ENCODE assay signal across 18 cellular contexts in the genomic region with DNA sequence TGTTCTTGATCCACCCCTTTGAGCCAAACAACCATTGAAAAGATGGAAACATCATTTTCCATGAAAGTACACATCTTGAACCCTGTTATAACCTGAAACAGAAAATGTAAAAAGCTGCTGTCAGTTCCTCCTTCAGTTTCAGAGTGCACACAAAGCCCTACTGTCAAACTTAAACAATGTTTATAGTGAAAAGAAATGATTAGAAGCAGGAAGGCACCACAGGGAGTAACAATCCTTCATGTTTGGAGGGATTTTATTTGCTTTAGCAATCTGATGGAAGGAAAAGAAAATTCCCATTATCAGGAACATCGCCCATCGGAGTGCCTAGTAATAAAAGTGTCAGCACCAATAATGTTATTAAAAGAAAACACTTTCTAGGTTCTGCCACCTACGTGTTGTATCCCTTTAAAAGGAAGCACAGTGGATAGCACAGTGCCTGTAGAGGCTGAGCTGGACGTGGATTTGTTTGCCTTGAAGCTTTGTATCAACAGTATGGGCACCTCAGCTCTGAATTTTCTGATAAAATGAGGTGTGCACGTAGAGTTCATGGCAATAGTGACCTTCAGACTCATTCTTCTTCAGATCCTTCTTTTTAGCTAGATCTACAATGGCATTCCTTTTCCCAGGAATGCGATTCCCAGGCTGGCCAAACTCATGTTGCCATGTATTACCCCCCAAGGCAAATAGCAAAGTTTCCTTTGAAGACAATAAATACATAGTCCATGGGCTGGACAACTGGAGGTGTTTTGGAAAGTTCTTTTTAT. TPM values are rescaled to one million over a fixed set of nuclear protein-coding genes. Genes with fewer than 3 reads are reported as not detected.
DNase-seq lines count a peak whose midpoint lies in the region; ATAC-seq and TF ChIP-seq lines count a peak whose summit lies in the region.
"Had no signal": no experiment of that assay in that cellular context is flagged by ENCODE, and none has a peak within 500 bp of the region (broad histone marks: within the 10 kb centered on the region; RNA-seq: fewer than 3 reads in every experiment).

No MANE protein-coding gene starts in this region.

- no peak overlapping the region for H3K27ac Mint-ChIP-seq in GM23338
- H3K27ac Mint-ChIP-seq: CD4-positive, alpha-beta memory T cell had no signal

- no peak for TF ChIP-seq RAD21 in neural cell (conservative IDR thresholded peaks at IDR 0.05)

- H3K4me2 ChIP-seq in GM23338 (no peak overlapping the region), neural cell (ENCODE audit: low read length) (peak overlapping the region; percentile 32)

- H3K27me3 Mint-ChIP-seq in GM23338 (ENCODE audit: insufficient read depth, low read depth, poor library complexity) = peaks cover 2% of the 10 kb centered on the region

- no peaks in the 10 kb centered on the region for H3K36me3 ChIP-seq in GM23338 (ENCODE audit: insufficient read depth)
- H3K36me3 ChIP-seq in neural cell (ENCODE audit: insufficient read depth, low read length) = no peaks in the 10 kb centered on the region

- ATAC-seq in GM23338 (no peak), HG03039 (IDR thresholded peaks at IDR 0.05; ENCODE audit: unreplicated experiment) (no peak), HG02763 (IDR thresholded peaks at IDR 0.05; ENCODE audit: unreplicated experiment) (no peak)
- ATAC-seq: HCT116, K562 had no signal

- H3K9me3 Mint-ChIP-seq in GM23338 = no peaks in the 10 kb centered on the region

- peaks cover 24% of the 10 kb centered on the region for H3K4me1 Mint-ChIP-seq in GM23338
- H3K4me1 Mint-ChIP-seq: CD4-positive, alpha-beta memory T cell had no signal

- H3K79me2 ChIP-seq in GM23338 (replicated peaks; ENCODE audit: insufficient read depth) (no peaks in the 10 kb centered on the region), neural cell (replicated peaks; ENCODE audit: insufficient read depth, low read length) (no peaks in the 10 kb centered on the region)

- H3K9me2 ChIP-seq in GM23338 (ENCODE audit: insufficient read depth) (peaks cover 15% of the 10 kb centered on the region), neural cell (ENCODE audit: insufficient read depth, low read length) (no peaks in the 10 kb centered on the region)

- TF ChIP-seq EP300 in neural cell (conservative IDR thresholded peaks at IDR 0.05; ENCODE audit: poor library complexity, severe bottlenecking) = peak; percentile 86

- no peak overlapping the region for H3K9ac ChIP-seq in neural cell (ENCODE audit: low read length)
- H3K9ac ChIP-seq: GM23248 had no signal

- no peaks in the 10 kb centered on the region for H3F3A ChIP-seq in GM23338 (replicated peaks; ENCODE audit: low read depth)
- no peaks in the 10 kb centered on the region for H3F3A ChIP-seq in neural cell (ENCODE audit: insufficient read depth, low read length, poor library complexity, severe bottlenecking)

- no peak overlapping the region for H3K4me3 ChIP-seq in GM23338
- no peak overlapping the region for H3K4me3 ChIP-seq in neural cell (ENCODE audit: low read length)
- H3K4me3 ChIP-seq: GM23248, K562 had no signal

- DNase-seq in GM23338 (ENCODE audit: low spot score) (no peak), RPMI7951 (ENCODE audit: low read depth) (peak; percentile 21), CD1c-positive myeloid dendritic cell (ENCODE audit: extremely low spot score) (no peak), NCI-H2196 (lab: John Stamatoyannopoulos, UW; ENCODE audit: unreplicated experiment) (no peak)
- DNase-seq: AML-193; CD4-positive, alpha-beta memory T cell; DMS 273 treated with DMSO at 0.1 percent for 48 hours; GM23248; IMR-90 had no signal

- TF ChIP-seq CTCF in GM23338 (conservative IDR thresholded peaks at IDR 0.05; ENCODE audit: low read depth in 2 of 2) = no peak
- no peak for TF ChIP-seq CTCF in neural cell (IDR thresholded peaks at IDR 0.05; ENCODE audit: poor library complexity, severe bottlenecking)

- H3K27ac ChIP-seq in GM23338 (ENCODE audit: low read depth) (no peak overlapping the region), neural cell (ENCODE audit: low read length) (no peak overlapping the region)
- H3K27ac ChIP-seq: C4-2B, GM23248, HL-60 had no signal

- H3K36me3 Mint-ChIP-seq in GM23338 (ENCODE audit: low read depth) = no peaks in the 10 kb centered on the region
- H3K36me3 Mint-ChIP-seq: CD4-positive, alpha-beta memory T cell had no signal

- H2AFZ ChIP-seq in GM23338 (peak overlapping the region; percentile 9; the same call in 1 of the 2 replicates), neural cell (ENCODE audit: low read depth, low read length) (no peak overlapping the region)
- H2AFZ ChIP-seq: GM23248 had no signal

- H4K20me1 ChIP-seq in GM23338 (replicated peaks; ENCODE audit: insufficient read depth) (no peaks in the 10 kb centered on the region), neural cell (ENCODE audit: insufficient read depth) (no peaks in the 10 kb centered on the region)

- H3K4me3 Mint-ChIP-seq in GM23338 = no peak overlapping the region
- H3K4me3 Mint-ChIP-seq: CD4-positive, alpha-beta memory T cell had no signal

- H3K9me3 ChIP-seq in neural cell (ENCODE audit: low read length) = no peaks in the 10 kb centered on the region

- peaks cover 24% of the 10 kb centered on the region for H3K4me1 ChIP-seq in GM23338 (ENCODE audit: insufficient read depth)

- no peaks in the 10 kb centered on the region for H3K27me3 ChIP-seq in GM23338 (ENCODE audit: insufficient read depth)
- H3K27me3 ChIP-seq in neural cell (ENCODE audit: insufficient read depth, low read depth, low read length) = peaks cover 22% of the 10 kb centered on the region

TF ChIP-seq in GM23338, 12 proteins besides CTCF, POLR2A, EP300 and RAD21:
- TF ChIP-seq CREB1 (CRISPR knock-in tag; IDR thresholded peaks at IDR 0.05; ENCODE audit: low read depth) = no peak

TF ChIP-seq in neural cell, 6 proteins besides CTCF, POLR2A, EP300 and RAD21:
- TF ChIP-seq MXI1 (conservative IDR thresholded peaks at IDR 0.05; ENCODE audit: poor library complexity, severe bottlenecking) (no peak), SMC3 (conservative IDR thresholded peaks at IDR 0.05; ENCODE audit: poor library complexity) (no peak), POLR2AphosphoS5 (IDR thresholded peaks at IDR 0.05) (peak; percentile 91), TAF1 (IDR thresholded peaks at IDR 0.05; ENCODE audit: low read depth) (no peak)
- TF ChIP-seq, protein P1, sequence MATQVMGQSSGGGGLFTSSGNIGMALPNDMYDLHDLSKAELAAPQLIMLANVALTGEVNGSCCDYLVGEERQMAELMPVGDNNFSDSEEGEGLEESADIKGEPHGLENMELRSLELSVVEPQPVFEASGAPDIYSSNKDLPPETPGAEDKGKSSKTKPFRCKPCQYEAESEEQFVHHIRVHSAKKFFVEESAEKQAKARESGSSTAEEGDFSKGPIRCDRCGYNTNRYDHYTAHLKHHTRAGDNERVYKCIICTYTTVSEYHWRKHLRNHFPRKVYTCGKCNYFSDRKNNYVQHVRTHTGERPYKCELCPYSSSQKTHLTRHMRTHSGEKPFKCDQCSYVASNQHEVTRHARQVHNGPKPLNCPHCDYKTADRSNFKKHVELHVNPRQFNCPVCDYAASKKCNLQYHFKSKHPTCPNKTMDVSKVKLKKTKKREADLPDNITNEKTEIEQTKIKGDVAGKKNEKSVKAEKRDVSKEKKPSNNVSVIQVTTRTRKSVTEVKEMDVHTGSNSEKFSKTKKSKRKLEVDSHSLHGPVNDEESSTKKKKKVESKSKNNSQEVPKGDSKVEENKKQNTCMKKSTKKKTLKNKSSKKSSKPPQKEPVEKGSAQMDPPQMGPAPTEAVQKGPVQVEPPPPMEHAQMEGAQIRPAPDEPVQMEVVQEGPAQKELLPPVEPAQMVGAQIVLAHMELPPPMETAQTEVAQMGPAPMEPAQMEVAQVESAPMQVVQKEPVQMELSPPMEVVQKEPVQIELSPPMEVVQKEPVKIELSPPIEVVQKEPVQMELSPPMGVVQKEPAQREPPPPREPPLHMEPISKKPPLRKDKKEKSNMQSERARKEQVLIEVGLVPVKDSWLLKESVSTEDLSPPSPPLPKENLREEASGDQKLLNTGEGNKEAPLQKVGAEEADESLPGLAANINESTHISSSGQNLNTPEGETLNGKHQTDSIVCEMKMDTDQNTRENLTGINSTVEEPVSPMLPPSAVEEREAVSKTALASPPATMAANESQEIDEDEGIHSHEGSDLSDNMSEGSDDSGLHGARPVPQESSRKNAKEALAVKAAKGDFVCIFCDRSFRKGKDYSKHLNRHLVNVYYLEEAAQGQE (IDR thresholded peaks at IDR 0.05; ENCODE audit: borderline replicate concordance) = peak; percentile 100

RNA-seq across cellular contexts. Expression of a gene that starts 16.1 kb away (rescaled TPM):
- total RNA-seq in GM23338 (2014; rRNA removed; shearing (Covaris generic)) = 0.58 and 0.97 TPM in 2 replicates
- polyA plus RNA-seq in GM23338 (2016; fragmentation: Nextera tagmentation; extraction: Ambion mirVana) (0.10 and 0.17 TPM in 2 replicates), neural cell (not detected in 2 replicates)
- total RNA-seq in RPMI7951 (2014; rRNA removed; shearing (Covaris generic)) = 18.0 and 19.6 TPM in 2 replicates
- polyA minus RNA-seq in neural cell = not detected in 2 replicates
- total RNA-seq: HT1080, IMR-90 had no signal

RNA-seq across cellular contexts. Expression of a gene that starts 20.5 kb away (rescaled TPM):
- total RNA-seq in GM23338 (2014; rRNA removed; shearing (Covaris generic)) = 0.04 TPM in 1 of 2 replicates, not detected in the other
- polyA plus RNA-seq in GM23338 (2016; fragmentation: Nextera tagmentation; extraction: Ambion mirVana) (0.03 TPM in 2 replicates), neural cell (not detected in 2 replicates)
- under 0.01 TPM in 1 of 2 replicates, not detected in the other for total RNA-seq in RPMI7951 (2014; rRNA removed; shearing (Covaris generic))
- polyA minus RNA-seq in neural cell = not detected in 2 replicates
- total RNA-seq: GM23248 had no signal
- polyA plus RNA-seq: BJ had no signal

RNA-seq across cellular contexts. Expression of a gene that starts 30.5 kb away (rescaled TPM):
- total RNA-seq in GM23338 (2014; rRNA removed; shearing (Covaris generic)) = not detected in 2 replicates
- polyA plus RNA-seq in GM23338 (2016; fragmentation: Nextera tagmentation; extraction: Ambion mirVana) (not detected in 2 replicates), neural cell (not detected in 2 replicates)
- total RNA-seq in RPMI7951 (2014; rRNA removed; shearing (Covaris generic)) = not detected in 2 replicates
- not detected in 2 replicates for polyA minus RNA-seq in neural cell
- total RNA-seq: CD4-positive, alpha-beta memory T cell; GM23248; HT1080; IMR-90; K562 had no signal
- polyA plus RNA-seq: BJ; CD4-positive, alpha-beta memory T cell; GM23248; IMR-90; K562 had no signal
